8 cellular contexts compared by ENCODE assay signal in the genomic region with DNA sequence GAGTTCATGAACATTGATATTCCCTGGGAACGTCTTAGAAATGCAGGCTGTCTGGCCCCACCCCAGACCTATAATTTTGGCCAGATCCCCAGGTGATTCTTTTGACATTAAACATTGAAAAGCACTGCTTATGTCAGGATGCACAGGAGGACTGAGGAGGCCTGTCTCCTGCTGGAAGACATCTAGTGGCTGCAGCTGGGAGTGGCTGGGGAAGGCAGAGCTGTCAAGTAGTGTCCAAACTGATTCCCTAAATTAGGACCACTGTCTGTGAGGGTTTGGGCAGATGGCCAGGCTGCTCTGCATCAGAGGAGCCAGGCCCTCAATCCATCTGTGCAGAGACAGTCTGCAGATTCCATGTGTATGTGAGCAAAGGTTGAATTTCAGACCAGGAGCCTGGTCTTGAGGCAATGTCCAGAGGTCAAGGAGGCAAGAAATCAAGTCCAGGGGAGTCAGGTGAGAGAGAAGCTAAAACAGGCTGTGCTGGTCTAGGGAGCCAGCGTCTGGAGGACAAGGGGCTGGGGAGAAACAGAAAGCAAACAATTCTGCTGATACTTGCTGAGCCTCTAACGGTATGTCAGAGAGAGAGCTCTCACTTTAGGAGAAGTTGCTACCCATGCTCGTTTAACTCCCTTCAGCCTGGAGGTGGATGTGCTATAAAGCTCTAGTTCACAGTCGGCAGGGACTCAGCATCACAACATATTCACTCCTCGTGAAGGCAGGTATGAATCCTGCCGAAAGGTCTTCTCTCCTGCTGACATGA. TPM values are rescaled to one million over a fixed set of nuclear protein-coding genes. Genes with fewer than 3 reads are reported as not detected.
DNase-seq lines count a peak whose midpoint lies in the region; ATAC-seq and TF ChIP-seq lines count a peak whose summit lies in the region.

No MANE protein-coding gene starts in this region.

- no peaks in the 10 kb centered on the region for H3K9me3 ChIP-seq in BE2C

- peak; percentile 49 for TF ChIP-seq CTCF in BE2C (IDR thresholded peaks at IDR 0.05; ENCODE audit: low read depth, low read length)
- peak; percentile 48 to 56 for TF ChIP-seq CTCF in brain (conservative IDR thresholded peaks at IDR 0.05)
- TF ChIP-seq CTCF in kidney epithelial cell (IDR thresholded peaks at IDR 0.05; ENCODE audit: insufficient read depth, low read length, poor library complexity, severe bottlenecking): peak; percentile 64

- H3K4me3 ChIP-seq in BE2C (ENCODE audit: low read depth, low read length) (no peak overlapping the region), kidney epithelial cell (ENCODE audit: low read depth, low read length) (no peak overlapping the region)

- H3K9me3 Mint-ChIP-seq in brain: peaks cover 0 to 3% (median 0%) of the 10 kb centered on the region in 5 experiments

- H3K36me3 ChIP-seq in BE2C (no peaks in the 10 kb centered on the region), kidney epithelial cell (ENCODE audit: control insufficient read depth, insufficient read depth, low read length) (no peaks in the 10 kb centered on the region)

- H3K27me3 Mint-ChIP-seq in brain: peaks cover 4% of the 10 kb centered on the region

- ATAC-seq in GM18867 (IDR thresholded peaks at IDR 0.05; ENCODE audit: unreplicated experiment) (peak; percentile 76), GM21717 (IDR thresholded peaks at IDR 0.05; ENCODE audit: unreplicated experiment) (no peak), HG02970 (IDR thresholded peaks at IDR 0.05; ENCODE audit: low FRiP score, unreplicated experiment) (no peak), GM21786 (IDR thresholded peaks at IDR 0.05; ENCODE audit: unreplicated experiment) (no peak)

- H3K27me3 ChIP-seq in BE2C: no peaks in the 10 kb centered on the region
- H3K27me3 ChIP-seq in kidney epithelial cell (ENCODE audit: control insufficient read depth, insufficient read depth, low read length): no peaks in the 10 kb centered on the region

- H3K4me3 Mint-ChIP-seq in brain: no peak overlapping the region

- H3K27ac Mint-ChIP-seq in brain: peak overlapping the region in 4 of 5 experiments; percentile 18 to 80 (median 49)

- DNase-seq in BE2C (peak; percentile 56), NCI-H2171 treated with DMSO at 0.1 percent for 48 hours (lab: John Stamatoyannopoulos, UW) (peak; percentile 42), kidney epithelial cell (ENCODE audit: low read depth) (no peak)

- peaks cover 3% of the 10 kb centered on the region for H3K4me1 ChIP-seq in BE2C

- H3K4me1 Mint-ChIP-seq in brain: peaks cover 22% of the 10 kb centered on the region

- no peaks in the 10 kb centered on the region for H3K36me3 Mint-ChIP-seq in brain

RNA-seq across cellular contexts. Expression of a gene that starts 15.3 kb away (rescaled TPM):
- polyA plus RNA-seq in BE2C (2012; ENCODE audit: insufficient read depth, insufficient read length, low read depth): 0.94 TPM
- polyA plus RNA-seq in brain (ENCODE audit: insufficient read depth, low read depth, low replicate concordance): 5.1 TPM
- 7.5 and 10.5 TPM in 2 replicates for total RNA-seq in kidney epithelial cell

RNA-seq across cellular contexts. Expression of a gene that starts 28.9 kb away (rescaled TPM):
- polyA plus RNA-seq in BE2C (2012; ENCODE audit: insufficient read depth, insufficient read length, low read depth): not detected
- not detected for polyA plus RNA-seq in brain (ENCODE audit: insufficient read depth, low read depth, low replicate concordance)
- total RNA-seq in kidney epithelial cell: not detected in 2 replicates
